In the genomic region with DNA sequence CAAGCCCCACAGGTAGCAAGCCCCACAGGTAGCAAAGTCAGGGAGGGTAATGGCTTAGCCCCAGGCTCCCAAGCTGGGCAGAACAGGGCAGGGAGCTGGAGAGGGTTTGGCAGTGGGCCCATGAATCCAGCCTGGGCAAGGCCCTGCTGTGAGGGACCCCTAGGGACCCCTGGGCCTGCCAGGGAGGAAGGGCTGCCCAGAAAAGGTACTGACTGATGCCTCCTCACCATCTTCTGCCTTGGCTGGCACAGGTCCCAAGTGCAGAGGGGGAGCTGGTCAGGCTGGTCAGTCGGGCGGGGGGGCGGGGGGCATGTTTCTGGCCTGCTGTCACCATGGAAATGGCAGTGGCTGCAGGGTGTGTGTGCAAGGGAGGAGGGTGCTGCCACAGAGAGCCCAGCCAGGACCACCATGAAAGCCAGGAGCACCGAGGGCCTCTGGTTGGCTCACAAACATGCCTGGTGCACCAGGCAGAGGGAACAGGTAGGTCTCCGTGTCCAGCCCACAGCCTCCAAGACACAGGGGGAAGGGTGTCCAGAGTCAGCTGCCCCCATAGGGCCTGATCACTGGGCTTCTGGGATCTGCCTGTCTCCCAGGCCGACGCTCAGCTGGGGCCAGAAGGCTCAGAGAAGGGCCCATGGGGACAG, we compare ENCODE assay signal across 8 cellular contexts. TPM values are rescaled to one million over a fixed set of nuclear protein-coding genes. Genes with fewer than 3 reads are reported as not detected.
DNase-seq lines count a peak whose midpoint lies in the region; ATAC-seq, FAIRE-seq and TF ChIP-seq lines count a peak whose summit lies in the region.

No MANE protein-coding gene starts in this region.

- H3K9me3 ChIP-seq in A549 (no peaks in the 10 kb centered on the region), mammary epithelial cell (replicated peaks; ENCODE audit: insufficient read depth, low read length) (no peaks in the 10 kb centered on the region)

- no peak for TF ChIP-seq EP300 in A549 (IDR thresholded peaks at IDR 0.05)

- H3K27ac Mint-ChIP-seq in naive B cell: peak overlapping the region in 1 of 6 donors; percentile 39

- peak overlapping the region; percentile 56 to 91 (median 75) for H3K4me3 Mint-ChIP-seq in naive B cell

- POLR2A ChIA-PET in A549 (lab: Yijun Ruan, JAX): interaction anchor here (1.2 to 2.8 kb wide), 2 partner anchors 8 to 17 kb away, joined by 7 to 17 read pairs; no protein-coding TSS in a partner anchor

- H3K27me3 ChIP-seq in mammary epithelial cell (ENCODE audit: insufficient read depth, low read length): no peaks in the 10 kb centered on the region

- H3K4me3 ChIP-seq in A549 (peak overlapping the region; percentile 82), HFF-Myc (replicated peaks; ENCODE audit: low read depth, low read length) (peak overlapping the region; percentile 42), mammary epithelial cell (replicated peaks in 1 of 3; ENCODE audit: insufficient read depth in 1 of 3, low read depth in 2 of 3, low read length in 3 of 3) (peak overlapping the region in 1 of 3 experiments; percentile 74)

- peaks cover 0 to 8% of the 10 kb centered on the region in 2 donors for H3K36me3 Mint-ChIP-seq in naive B cell

- H3K27me3 Mint-ChIP-seq in naive B cell: peaks cover 0 to 9% (median 0%) of the 10 kb centered on the region in 3 donors

- ATAC-seq in A549 (peak; percentile 6 to 17), naive B cell (ENCODE audit: low read depth in 2 of 2) (no peak), GM21381 (IDR thresholded peaks at IDR 0.05; ENCODE audit: unreplicated experiment) (no peak), HG03039 (IDR thresholded peaks at IDR 0.05; ENCODE audit: unreplicated experiment) (no peak), GM18520 (IDR thresholded peaks at IDR 0.05; ENCODE audit: unreplicated experiment) (no peak)

- H3K4me1 Mint-ChIP-seq in naive B cell: peaks cover 10 to 19% (median 14%) of the 10 kb centered on the region in 3 donors

- CTCF ChIA-PET in A549 (lab: Yijun Ruan, JAX): interaction anchor here (1.5 to 9.6 kb wide), 5 partner anchors 9 to 55 kb away, joined by 4 to 107 read pairs (median 34); a partner anchor contains a TSS
- CTCF ChIA-PET in mammary epithelial cell (lab: Charles Lee; ENCODE audit: low non-redundant PET): no interaction called here

- in situ Hi-C loops in mammary epithelial cell (cut with MboI; ENCODE audit: low sequenced_read_pairs in 2 of 2): no loop called here

- no peak for FAIRE-seq in A549 (lab: Jason Lieb, UNC)

- H3K27ac ChIP-seq in A549: peak overlapping the region; percentile 84 to 97
- H3K27ac ChIP-seq in mammary epithelial cell (ENCODE audit: insufficient read depth, low read depth, low read length): peak overlapping the region; percentile 15

- DNase-seq in A549 (ENCODE audit: low read depth in 1 of 2, low spot score in 1 of 2) (no peak), HFF-Myc (ENCODE audit: extremely low read depth, low read depth) (no peak), mammary epithelial cell (no peak), naive B cell (no peak), T1000 (lab: John Stamatoyannopoulos, UW) (no peak)

- H3K4me2 ChIP-seq in A549 (peak overlapping the region; percentile 99), mammary epithelial cell (ENCODE audit: insufficient read depth, low read depth, low read length) (peak overlapping the region; percentile 97)

- H3K36me3 ChIP-seq in mammary epithelial cell (ENCODE audit: insufficient read depth, low read length): peaks cover under 1% of the 10 kb centered on the region

- dilution Hi-C loops in mammary epithelial cell (cut with HindIII; ENCODE audit: low sequenced_read_pairs): no loop called here

- TF ChIP-seq POLR2A in A549 (IDR thresholded peaks at IDR 0.05; ENCODE audit: low read length): no peak

- WGBS in A549 (ENCODE audit: missing lambda C conversion rate): no CpG with 5 or more reads among the region's 7 CpGs
- 10% methylated on average over 2 of the region's 7 CpGs for WGBS in mammary epithelial cell (ENCODE audit: low coverage, missing lambda C conversion rate)

- no peak for TF ChIP-seq RAD21 in A549 (conservative IDR thresholded peaks at IDR 0.05 in 1 of 2, IDR thresholded peaks at IDR 0.05 in 1 of 2)

- peak overlapping the region; percentile 71 for H2AFZ ChIP-seq in mammary epithelial cell (ENCODE audit: low read depth, low read length)

- H3K9me3 Mint-ChIP-seq in naive B cell: peaks cover 0 to 2% (median 0%) of the 10 kb centered on the region in 7 donors

- peaks cover 16% of the 10 kb centered on the region for H3K79me2 ChIP-seq in mammary epithelial cell (ENCODE audit: insufficient read depth, low read length)

- H3K9ac ChIP-seq in mammary epithelial cell (ENCODE audit: insufficient read depth, low read length): no peak overlapping the region

- TF ChIP-seq CTCF in A549 (IDR thresholded peaks at IDR 0.05) (no peak), HFF-Myc (IDR thresholded peaks at IDR 0.05; ENCODE audit: low read depth, low read length, missing control alignments) (no peak), mammary epithelial cell (conservative IDR thresholded peaks at IDR 0.05 in 1 of 2, IDR thresholded peaks at IDR 0.05 in 1 of 2; ENCODE audit: extremely low read depth in 1 of 2, insufficient read depth in 1 of 2, low read depth in 1 of 2, low read length in 2 of 2) (no peak)

- no peaks in the 10 kb centered on the region for H4K20me1 ChIP-seq in mammary epithelial cell (ENCODE audit: insufficient read depth, low read length)

- no TSS peak for BruUV-seq in mammary epithelial cell (replicated peaks; lab: Mats Ljungman, UMichigan)

- intact Hi-C loops in mammary epithelial cell (cut with micrococcal nuclease): no loop called here

- peaks cover 52% of the 10 kb centered on the region for H3K4me1 ChIP-seq in A549
- H3K4me1 ChIP-seq in mammary epithelial cell (ENCODE audit: insufficient read depth, low read length): peaks cover 40% of the 10 kb centered on the region

TF ChIP-seq in A549, 52 proteins besides CTCF, POLR2A, EP300 and RAD21:
- TF ChIP-seq TP53 (CRISPR knock-in tag; IDR thresholded peaks at IDR 0.05): no peak
- TF ChIP-seq, protein P1, sequence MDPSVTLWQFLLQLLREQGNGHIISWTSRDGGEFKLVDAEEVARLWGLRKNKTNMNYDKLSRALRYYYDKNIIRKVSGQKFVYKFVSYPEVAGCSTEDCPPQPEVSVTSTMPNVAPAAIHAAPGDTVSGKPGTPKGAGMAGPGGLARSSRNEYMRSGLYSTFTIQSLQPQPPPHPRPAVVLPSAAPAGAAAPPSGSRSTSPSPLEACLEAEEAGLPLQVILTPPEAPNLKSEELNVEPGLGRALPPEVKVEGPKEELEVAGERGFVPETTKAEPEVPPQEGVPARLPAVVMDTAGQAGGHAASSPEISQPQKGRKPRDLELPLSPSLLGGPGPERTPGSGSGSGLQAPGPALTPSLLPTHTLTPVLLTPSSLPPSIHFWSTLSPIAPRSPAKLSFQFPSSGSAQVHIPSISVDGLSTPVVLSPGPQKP (IDR thresholded peaks at IDR 0.05; ENCODE audit: low read depth, low read length): no peak

RNA-seq across cellular contexts. Expression of a gene that starts 1.5 kb away (rescaled TPM):
- polyA plus RNA-seq in A549 (2011; rRNA removed) (36.2 and 41.0 TPM in 2 replicates), A549 (2017; fragmentation: RNase III; extraction: RNeasy Plus Mini Kit Qiagen cat#74134 plus additional on column Dnase treatment) (55.6 to 68.4 TPM (median 67.3 TPM) in 3 replicates), mammary epithelial cell (120 TPM), naive B cell (ENCODE audit: low read depth in 6 of 6) (10 to 100 TPM in 2 of 6 donors, 1 to 10 TPM in 4; 2.0 to 27.3 (median 8.4) TPM)
- 192 and 210 TPM in 2 replicates for polyA plus RNA-seq in A549 (2012; cell fraction: cytosol; rRNA removed)
- 220 and 295 TPM in 2 replicates for polyA plus RNA-seq in A549 (2012; cell fraction: nucleus; rRNA removed)
- polyA minus RNA-seq in A549 (2011; rRNA and poly(A)+ RNA removed): 8.9 and 14.4 TPM in 2 replicates
- total RNA-seq in mammary epithelial cell: 100 to 1,000 TPM in 1 of 2 donors, 10 to 100 TPM in 1; 97.7 to 103 TPM
- polyA minus RNA-seq in mammary epithelial cell: 52.5 TPM

RNA-seq across cellular contexts. Expression of a gene that starts 13.5 kb away (rescaled TPM):
- polyA plus RNA-seq in A549 (2011; rRNA removed): 196 and 280 TPM in 2 replicates
- polyA plus RNA-seq in A549 (2012; cell fraction: cytosol; rRNA removed): 1,772 and 1,826 TPM in 2 replicates
- polyA plus RNA-seq in A549 (2012; cell fraction: nucleus; rRNA removed): 674 and 890 TPM in 2 replicates
- 837 to 1,023 TPM (median 999 TPM) in 3 replicates for polyA plus RNA-seq in A549 (2017; fragmentation: RNase III; extraction: RNeasy Plus Mini Kit Qiagen cat#74134 plus additional on column Dnase treatment)
- 60.5 and 132 TPM in 2 replicates for polyA minus RNA-seq in A549 (2011; rRNA and poly(A)+ RNA removed)
- under 1 TPM; 0.50 to 0.59 TPM for total RNA-seq in mammary epithelial cell
- 0.37 TPM for polyA plus RNA-seq in mammary epithelial cell
- polyA minus RNA-seq in mammary epithelial cell: not detected
- 100 to 1,000 TPM; 115 to 495 (median 235) TPM for polyA plus RNA-seq in naive B cell (ENCODE audit: low read depth in 6 of 6)

RNA-seq across cellular contexts. Expression of a gene that starts 17.9 kb away (rescaled TPM):
- 12.7 and 13.4 TPM in 2 replicates for polyA plus RNA-seq in A549 (2011; rRNA removed)
- 58.9 and 70.0 TPM in 2 replicates for polyA plus RNA-seq in A549 (2012; cell fraction: cytosol; rRNA removed)
- polyA plus RNA-seq in A549 (2012; cell fraction: nucleus; rRNA removed): 139 and 189 TPM in 2 replicates
- 35.1 to 39.6 TPM (median 37.5 TPM) in 3 replicates for polyA plus RNA-seq in A549 (2017; fragmentation: RNase III; extraction: RNeasy Plus Mini Kit Qiagen cat#74134 plus additional on column Dnase treatment)
- polyA minus RNA-seq in A549 (2011; rRNA and poly(A)+ RNA removed): 5.5 and 9.7 TPM in 2 replicates
- total RNA-seq in mammary epithelial cell: 10 to 100 TPM in 1 of 2 donors, 1 to 10 TPM in 1; 3.5 to 21.3 TPM
- polyA plus RNA-seq in mammary epithelial cell: 12.6 TPM
- polyA minus RNA-seq in mammary epithelial cell: 2.1 TPM
- polyA plus RNA-seq in naive B cell (ENCODE audit: low read depth in 6 of 6): 10 to 100 TPM in 3 of 6 donors, 1 to 10 TPM in 3; 3.5 to 13.6 (median 8.3) TPM

RNA-seq across cellular contexts. Expression of a gene that starts 53.2 kb away (rescaled TPM):
- polyA plus RNA-seq in A549 (2011; rRNA removed) (2.3 and 2.4 TPM in 2 replicates), A549 (2017; fragmentation: RNase III; extraction: RNeasy Plus Mini Kit Qiagen cat#74134 plus additional on column Dnase treatment) (4.3 to 5.7 TPM (median 5.6 TPM) in 3 replicates), mammary epithelial cell (1.9 TPM), naive B cell (ENCODE audit: low read depth in 6 of 6) (1 to 10 TPM; 1.4 to 3.3 (median 1.9) TPM)
- polyA plus RNA-seq in A549 (2012; cell fraction: cytosol; rRNA removed): 9.5 and 17.3 TPM in 2 replicates
- polyA plus RNA-seq in A549 (2012; cell fraction: nucleus; rRNA removed): 10.8 and 20.0 TPM in 2 replicates
- polyA minus RNA-seq in A549 (2011; rRNA and poly(A)+ RNA removed): 0.74 and 1.4 TPM in 2 replicates
- total RNA-seq in mammary epithelial cell: 1 to 10 TPM; 2.2 to 6.0 TPM
- not detected for polyA minus RNA-seq in mammary epithelial cell

RNA-seq across cellular contexts. Expression of a gene that starts 53.5 kb away (rescaled TPM):
- 46.8 and 52.7 TPM in 2 replicates for polyA plus RNA-seq in A549 (2011; rRNA removed)
- polyA plus RNA-seq in A549 (2012; cell fraction: cytosol; rRNA removed): 105 and 111 TPM in 2 replicates
- polyA plus RNA-seq in A549 (2012; cell fraction: nucleus; rRNA removed): 523 and 668 TPM in 2 replicates
- 80.7 to 89.8 TPM (median 86.7 TPM) in 3 replicates for polyA plus RNA-seq in A549 (2017; fragmentation: RNase III; extraction: RNeasy Plus Mini Kit Qiagen cat#74134 plus additional on column Dnase treatment)
- polyA minus RNA-seq in A549 (2011; rRNA and poly(A)+ RNA removed): 42.6 and 67.3 TPM in 2 replicates
- total RNA-seq in mammary epithelial cell: 100 to 1,000 TPM in 1 of 2 donors, 10 to 100 TPM in 1; 52.3 to 120 TPM
- 50.7 TPM for polyA plus RNA-seq in mammary epithelial cell
- 54.0 TPM for polyA minus RNA-seq in mammary epithelial cell
- polyA plus RNA-seq in naive B cell (ENCODE audit: low read depth in 6 of 6): 1 to 10 TPM; 3.3 to 6.3 (median 4.7) TPM

Comparison
In these comparisons a context has a peak if more than half of its experiments do, and no peak if none do; other contexts are left out.
1. ATAC-seq: peak in A549 (2 of 2); none in naive B cell (0 of 2), GM21381 (single experiment), HG03039 (single experiment) and GM18520 (single experiment).
2. RNA of a gene that starts 13.5 kb away (polyA plus RNA-seq): 196 to 1,826 TPM in A549 and 115 to 495 TPM in naive B cell; 0.37 TPM in mammary epithelial cell (single experiment); every median in the first group is over 10 times any median in the second.